Comparison of ENCODE assay signal across 8 cellular contexts in the genomic region with DNA sequence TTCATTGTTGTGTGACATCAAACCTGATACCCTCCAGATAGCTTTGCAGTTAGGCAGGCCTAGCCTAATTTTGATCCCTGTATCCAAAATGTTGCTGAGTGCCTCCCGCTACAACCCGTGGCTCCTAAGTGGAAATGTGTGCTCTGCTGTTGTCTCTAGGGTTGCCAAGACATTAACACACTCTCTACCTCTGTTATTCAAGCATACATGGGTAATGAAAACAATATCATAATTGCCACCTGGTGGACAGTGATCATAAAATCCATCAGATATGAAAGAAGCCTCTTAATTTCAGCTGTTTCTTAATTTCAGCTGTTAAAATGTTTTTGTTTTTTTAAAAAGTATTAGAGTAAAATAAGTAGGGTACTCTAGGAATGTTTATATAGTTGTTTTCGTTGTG.
A peak's percentile ranks its signal among the peaks of the same experiment; 100 is the strongest.
DNase-seq lines count a peak whose midpoint lies in the region; ATAC-seq and TF ChIP-seq lines count a peak whose summit lies in the region.

No MANE protein-coding gene starts in this region.

- no peaks in the 10 kb centered on the region for H3K36me3 Mint-ChIP-seq in activated naive CD8-positive, alpha-beta T cell treated with anti-CD3 and anti-CD28 coated beads, Interleukin-2, amount 50 U/mL, for 24 hours (ENCODE audit: low read depth)

- no peak overlapping the region for H3K27ac Mint-ChIP-seq in activated naive CD8-positive, alpha-beta T cell treated with anti-CD3 and anti-CD28 coated beads, Interleukin-2, amount 50 U/mL, for 24 hours

- no peaks in the 10 kb centered on the region for H3K9me3 ChIP-seq in adrenal gland (replicated peaks in 1 of 3)
- H3K9me3 ChIP-seq in right lobe of liver, result no peaks in the 10 kb centered on the region

- peak; percentile 76 for DNase-seq in DMS53 (lab: John Stamatoyannopoulos, UW)
- DNase-seq in NCI-H1092 (lab: John Stamatoyannopoulos, UW), result peak; percentile 72
- no peak for DNase-seq in adrenal gland
- no peak for DNase-seq in right lobe of liver
- DNase-seq in stimulated activated CD4-positive, alpha-beta T cell treated with anti-CD3 and anti-CD28 coated beads, Interleukin-1b, Interleukin-23, amount 100 ng/mL, for 48 hours, result no peak
- DNase-seq in activated T-cell treated with anti-CD3 and anti-CD28 coated beads for 4 hours, result no peak
- no peak for DNase-seq in activated naive CD8-positive, alpha-beta T cell treated with anti-CD3 and anti-CD28 coated beads, Interleukin-2, amount 50 U/mL, for 24 hours
- DNase-seq in NCI-H1930 (lab: John Stamatoyannopoulos, UW), result no peak

- H3K4me1 Mint-ChIP-seq in activated naive CD8-positive, alpha-beta T cell treated with anti-CD3 and anti-CD28 coated beads, Interleukin-2, amount 50 U/mL, for 24 hours, result no peaks in the 10 kb centered on the region

- H3K9me3 Mint-ChIP-seq in activated naive CD8-positive, alpha-beta T cell treated with anti-CD3 and anti-CD28 coated beads, Interleukin-2, amount 50 U/mL, for 24 hours, result no peaks in the 10 kb centered on the region

- peak in 1 of 4 donors; percentile 14 for ATAC-seq in right lobe of liver
- no peak for ATAC-seq in activated naive CD8-positive, alpha-beta T cell treated with anti-CD3 and anti-CD28 coated beads, Interleukin-2, amount 50 U/mL, for 24 hours

- H3K36me3 ChIP-seq in adrenal gland (replicated peaks in 1 of 2) (no peaks in the 10 kb centered on the region), right lobe of liver (no peaks in the 10 kb centered on the region)

- H3K4me1 ChIP-seq in adrenal gland (replicated peaks in 1 of 2), result peaks cover 10 to 43% of the 10 kb centered on the region in 2 donors
- peaks cover 0 to 19% (median 4%) of the 10 kb centered on the region in 4 donors for H3K4me1 ChIP-seq in right lobe of liver

- no peaks in the 10 kb centered on the region for H3K27me3 Mint-ChIP-seq in activated naive CD8-positive, alpha-beta T cell treated with anti-CD3 and anti-CD28 coated beads, Interleukin-2, amount 50 U/mL, for 24 hours

- H3K27me3 ChIP-seq in adrenal gland, result no peaks in the 10 kb centered on the region
- H3K27me3 ChIP-seq in right lobe of liver, result no peaks in the 10 kb centered on the region

- WGBS in adrenal gland, 4 donors, result 68 to 84% (median 77%) methylated on average over 3 of the region's 3 CpGs
- 63% methylated on average over 3 of the region's 3 CpGs for WGBS in right lobe of liver (ENCODE audit: insufficient coverage, low coverage, low lambda C conversion rate, missing lambda C conversion rate)

- H3K4me3 ChIP-seq in adrenal gland (no peak overlapping the region), right lobe of liver (no peak overlapping the region)

- intact Hi-C loops in adrenal gland (cut with DNase I), result no loop called here
- intact Hi-C loops in right lobe of liver (cut with DNase I), result no loop called here

- no peak overlapping the region for H3K4me3 Mint-ChIP-seq in activated naive CD8-positive, alpha-beta T cell treated with anti-CD3 and anti-CD28 coated beads, Interleukin-2, amount 50 U/mL, for 24 hours

- H3K27ac ChIP-seq in adrenal gland (peak overlapping the region in 1 of 5 donors; percentile 3), right lobe of liver (no peak overlapping the region)

- TF ChIP-seq POLR2A in adrenal gland (IDR thresholded peaks at IDR 0.05), result no peak
- TF ChIP-seq POLR2A in right lobe of liver (IDR thresholded peaks at IDR 0.05), result no peak

- peak in 4 of 6 experiments; percentile 19 to 38 (median 30) for TF ChIP-seq CTCF in adrenal gland (IDR thresholded peaks at IDR 0.05)
- peak in 3 of 4 donors; percentile 10 to 18 (median 15) for TF ChIP-seq CTCF in right lobe of liver (IDR thresholded peaks at IDR 0.05)

Comparison
In these comparisons a context has a peak if more than half of its experiments do, and no peak if none do; other contexts are left out.
1. DNase-seq: peak in DMS53 (single experiment) and NCI-H1092 (single experiment); none in adrenal gland (0 of 7), right lobe of liver (0 of 3), stimulated activated CD4-positive, alpha-beta T cell treated with anti-CD3 and anti-CD28 coated beads, Interleukin-1b, Interleukin-23, amount 100 ng/mL, for 48 hours (single experiment), activated T-cell treated with anti-CD3 and anti-CD28 coated beads for 4 hours (single experiment), activated naive CD8-positive, alpha-beta T cell treated with anti-CD3 and anti-CD28 coated beads, Interleukin-2, amount 50 U/mL, for 24 hours (single experiment) and NCI-H1930 (0 of 2).